In genomic region chr6:73314577-73315492, GRCh38 we compare ENCODE assay signal across 1 cellular context.
TF ChIP-seq lines count a peak whose summit lies in the region.

No MANE protein-coding gene starts in this region.

TF ChIP-seq in IMR-90, 13 proteins besides CTCF, POLR2A, EP300 and RAD21:
- TF ChIP-seq MAFK (IDR thresholded peaks at IDR 0.05; ENCODE audit: low read depth, low read length) = no peak
- no peak for TF ChIP-seq MXI1 (IDR thresholded peaks at IDR 0.05; ENCODE audit: borderline replicate concordance, low read depth, low read length)
- TF ChIP-seq ELK1 (IDR thresholded peaks at IDR 0.05; ENCODE audit: borderline replicate concordance, low read depth, low read length) = no peak
- no peak for TF ChIP-seq SMC3 (IDR thresholded peaks at IDR 0.05; ENCODE audit: low read depth, low read length)
- no peak for TF ChIP-seq MAZ (IDR thresholded peaks at IDR 0.05; ENCODE audit: borderline replicate concordance, low read depth, low read length)
- no peak for TF ChIP-seq CHD1 (IDR thresholded peaks at IDR 0.05; ENCODE audit: low read depth, low read length)
- TF ChIP-seq NFE2L2 (IDR thresholded peaks at IDR 0.05; ENCODE audit: low read depth, low read length) = no peak
- TF ChIP-seq FOS (IDR thresholded peaks at IDR 0.05; ENCODE audit: low read depth, low read length) = no peak
- no peak for TF ChIP-seq BHLHE40 (IDR thresholded peaks at IDR 0.05; ENCODE audit: low read depth, low read length)
- no peak for TF ChIP-seq RCOR1 (IDR thresholded peaks at IDR 0.05; ENCODE audit: insufficient replicate concordance, low read length)
- TF ChIP-seq USF2 (IDR thresholded peaks at IDR 0.05; ENCODE audit: low read depth, low read length) = no peak
- TF ChIP-seq CEBPB (IDR thresholded peaks at IDR 0.05; ENCODE audit: low read depth, low read length) = no peak
- no peak for TF ChIP-seq RFX5 (IDR thresholded peaks at IDR 0.05; ENCODE audit: low read depth, low read length)
TF ChIP-seq in IMR-90: peak in this region for 0.
